Comparison of ENCODE assay signal across 8 cellular contexts in genomic region chr12:120368789-120369475, GRCh38. TPM values are rescaled to one million over a fixed set of nuclear protein-coding genes. Genes with fewer than 3 reads are reported as not detected.
DNase-seq lines count a peak whose midpoint lies in the region; ATAC-seq and TF ChIP-seq lines count a peak whose summit lies in the region.

Gene MSI1, minus strand, starts transcription at chr12:120369164. Its CDS starts 73 bp downstream, at chr12:120369091.

- H3K9me3 ChIP-seq in BLaER1 treated with 17β-estradiol and CSF1 and Interleukin-3, amounts not matched to agents 10 nM and 100 nM (replicated peaks in 1 of 11), result no peaks in the 10 kb centered on the region

- intact Hi-C loops in natural killer cell (cut with micrococcal nuclease), result no loop called here

- H3K4me1 Mint-ChIP-seq in natural killer cell, result peaks cover 0 to 10% of the 10 kb centered on the region in 2 donors

- H3K9me3 Mint-ChIP-seq in natural killer cell, result no peaks in the 10 kb centered on the region

- peak within 1 kb of the TSS in 10 of 11 experiments; percentile 36 to 72 (median 55); a peak in 15 of 22 replicates for H3K9ac ChIP-seq in BLaER1 treated with 17β-estradiol and CSF1 and Interleukin-3, amounts not matched to agents 10 nM and 100 nM

- no peak within 1 kb of the TSS for H3K27ac ChIP-seq in BLaER1 treated with 17β-estradiol and CSF1 and Interleukin-3, amounts not matched to agents 10 nM and 100 nM

- H3K4me2 ChIP-seq in BLaER1 treated with 17β-estradiol and CSF1 and Interleukin-3, amounts not matched to agents 10 nM and 100 nM, result peak within 1 kb of the TSS; percentile 80 to 96 (median 92)

- H3K4me3 ChIP-seq in BLaER1 treated with 17β-estradiol and CSF1 and Interleukin-3, amounts not matched to agents 10 nM and 100 nM, result peak within 1 kb of the TSS; percentile 52 to 74 (median 60)

- peaks cover 0 to 37% (median 0%) of the 10 kb centered on the region in 11 experiments; a peak in 10 of 22 replicates for H4K20me1 ChIP-seq in BLaER1 treated with 17β-estradiol and CSF1 and Interleukin-3, amounts not matched to agents 10 nM and 100 nM

- H3K4me1 ChIP-seq in BLaER1 treated with 17β-estradiol and CSF1 and Interleukin-3, amounts not matched to agents 10 nM and 100 nM, result peaks cover 0 to 11% (median 0%) of the 10 kb centered on the region in 10 experiments; a peak in 5 of 20 replicates

- H3K4me3 Mint-ChIP-seq in natural killer cell, result peak within 1 kb of the TSS; percentile 55

- H3K27ac Mint-ChIP-seq in natural killer cell, result no peak within 1 kb of the TSS

- no peak for TF ChIP-seq CTCF in natural killer cell (IDR thresholded peaks at IDR 0.05)

- DNase-seq in NCI-H1105 (lab: John Stamatoyannopoulos, UW), result peak; percentile 3
- DNase-seq in ecto neural progenitor cell (ENCODE audit: low spot score), result peak; percentile 81
- DNase-seq in natural killer cell, result no peak
- no peak for DNase-seq in NCI-H526 treated with DMSO at 0.1 percent for 48 hours (lab: John Stamatoyannopoulos, UW)
- DNase-seq in effector CD4-positive, alpha-beta T cell, result no peak
- DNase-seq in HUDEP-2 (lab: John Stamatoyannopoulos, UW; ENCODE audit: unreplicated experiment in 76 of 76), result no peak

- ATAC-seq in natural killer cell, result peak in 1 of 3 donors; percentile 28
- no peak for ATAC-seq in HG02852 (IDR thresholded peaks at IDR 0.05; ENCODE audit: unreplicated experiment)

- no peaks in the 10 kb centered on the region for H3K36me3 Mint-ChIP-seq in natural killer cell

- peaks cover 82 to 100% (median 94%) of the 10 kb centered on the region in 11 experiments for H3K27me3 ChIP-seq in BLaER1 treated with 17β-estradiol and CSF1 and Interleukin-3, amounts not matched to agents 10 nM and 100 nM

- no peaks in the 10 kb centered on the region for H3K36me3 ChIP-seq in BLaER1 treated with 17β-estradiol and CSF1 and Interleukin-3, amounts not matched to agents 10 nM and 100 nM

- H3K27me3 Mint-ChIP-seq in natural killer cell (ENCODE audit: low read depth in 2 of 2), result peaks cover 56 to 73% of the 10 kb centered on the region in 2 donors

RNA-seq across cellular contexts. Expression of gene MSI1, which starts in this region (rescaled TPM):
- not detected for total RNA-seq in natural killer cell

Comparison
In these comparisons a context has a peak if more than half of its experiments do, and no peak if none do; other contexts are left out.
1. DNase-seq: peak in NCI-H1105 (single experiment) and ecto neural progenitor cell (single experiment); none in natural killer cell (single experiment), NCI-H526 treated with DMSO at 0.1 percent for 48 hours (single experiment), effector CD4-positive, alpha-beta T cell (single experiment) and HUDEP-2 (0 of 76).